ENCODE assay signal across 8 cellular contexts in genomic region chr1:24321712-24322635, GRCh38. TPM values are rescaled to one million over a fixed set of nuclear protein-coding genes. Genes with fewer than 3 reads are reported as not detected.
A peak's percentile ranks its signal among the peaks of the same experiment; 100 is the strongest.
DNase-seq lines count a peak whose midpoint lies in the region; ATAC-seq and TF ChIP-seq lines count a peak whose summit lies in the region.

No MANE protein-coding gene starts in this region.

- H3K27ac ChIP-seq in SJSA1 (peak overlapping the region; percentile 83), cardiac muscle cell (no peak overlapping the region)

- H3K9me3 Mint-ChIP-seq in activated naive CD4-positive, alpha-beta T cell treated with anti-CD3 and anti-CD28 coated beads, Interleukin-2, amount 50 U/mL, for 24 hours: no peaks in the 10 kb centered on the region

- no peak for TF ChIP-seq CTCF in cardiac muscle cell (IDR thresholded peaks at IDR 0.05; ENCODE audit: low read depth, low read length)

- ATAC-seq in HG03097 (IDR thresholded peaks at IDR 0.05; ENCODE audit: low FRiP score, unreplicated experiment) (peak; percentile 57), GM18519 (IDR thresholded peaks at IDR 0.05; ENCODE audit: low FRiP score, unreplicated experiment) (no peak)

- H3K4me3 ChIP-seq in GM08714 (ENCODE audit: low read length): peak overlapping the region; percentile 52; the same call in 1 of the 2 replicates
- peak overlapping the region; percentile 49 for H3K4me3 ChIP-seq in SJSA1
- peak overlapping the region; percentile 9 for H3K4me3 ChIP-seq in cardiac muscle cell

- H3K4me1 ChIP-seq in SJSA1 (replicated peaks) (peaks cover 29% of the 10 kb centered on the region), cardiac muscle cell (ENCODE audit: low read depth) (peaks cover 14% of the 10 kb centered on the region)

- H3K4me1 Mint-ChIP-seq in activated naive CD4-positive, alpha-beta T cell treated with anti-CD3 and anti-CD28 coated beads, Interleukin-2, amount 50 U/mL, for 24 hours: peaks cover 46% of the 10 kb centered on the region

- peak overlapping the region; percentile 66 for H3K27ac Mint-ChIP-seq in activated naive CD4-positive, alpha-beta T cell treated with anti-CD3 and anti-CD28 coated beads, Interleukin-2, amount 50 U/mL, for 24 hours

- DNase-seq in SJSA1 (ENCODE audit: low read depth in 1 of 2, low spot score in 2 of 2) (peak; percentile 92 to 95), cardiac muscle cell (ENCODE audit: low read depth in 1 of 2, low spot score in 1 of 2) (peak; percentile 37 to 91), renal cortical epithelial cell (ENCODE audit: low read depth) (peak; percentile 88), ACHN (no peak)

- H3K27me3 ChIP-seq in SJSA1 (replicated peaks) (no peaks in the 10 kb centered on the region), cardiac muscle cell (peaks cover 26% of the 10 kb centered on the region)

- H3K9me3 ChIP-seq in SJSA1 (replicated peaks) (no peaks in the 10 kb centered on the region), cardiac muscle cell (ENCODE audit: low read depth) (no peaks in the 10 kb centered on the region)

- H3K27me3 Mint-ChIP-seq in activated naive CD4-positive, alpha-beta T cell treated with anti-CD3 and anti-CD28 coated beads, Interleukin-2, amount 50 U/mL, for 24 hours: peaks cover 33% of the 10 kb centered on the region

- in situ Hi-C loops in ACHN (cut with HindIII; ENCODE audit: low pct_ligation_motif_present, low pct_unique_long_range_greater_than_20kb, low sequenced_read_pairs): no loop called here

- H3K36me3 ChIP-seq in SJSA1 (no peaks in the 10 kb centered on the region), cardiac muscle cell (no peaks in the 10 kb centered on the region)

- peak overlapping the region; percentile 87 for H3K4me3 Mint-ChIP-seq in activated naive CD4-positive, alpha-beta T cell treated with anti-CD3 and anti-CD28 coated beads, Interleukin-2, amount 50 U/mL, for 24 hours

- no peaks in the 10 kb centered on the region for H3K36me3 Mint-ChIP-seq in activated naive CD4-positive, alpha-beta T cell treated with anti-CD3 and anti-CD28 coated beads, Interleukin-2, amount 50 U/mL, for 24 hours

RNA-seq across cellular contexts. Expression of gene GRHL3, which starts 2.8 kb away (rescaled TPM):
- not detected in 2 replicates for total RNA-seq in SJSA1 (2014; rRNA removed; shearing (Covaris generic))
- total RNA-seq in cardiac muscle cell (0.54 TPM in 1 of 2 replicates, not detected in the other), renal cortical epithelial cell (2.5 and 11.1 TPM in 2 replicates)
- not detected in 2 replicates for polyA plus RNA-seq in cardiac muscle cell
